Comparison of ENCODE assay signal across 10 cellular contexts in genomic region chr19:50311723-50312635, GRCh38. TPM values are rescaled to one million over a fixed set of nuclear protein-coding genes. Genes with fewer than 3 reads are reported as not detected.
DNase-seq lines count a peak whose midpoint lies in the region; ATAC-seq, FAIRE-seq and TF ChIP-seq lines count a peak whose summit lies in the region.
"Had no signal": no experiment of that assay in that cellular context is flagged by ENCODE, and none has a peak within 500 bp of the region (broad histone marks: within the 10 kb centered on the region; RNA-seq: fewer than 3 reads in every experiment).

No MANE protein-coding gene starts in this region.

- H3K4me1 ChIP-seq in lower lobe of right lung (no peaks in the 10 kb centered on the region), suprapubic skin (peaks cover 25% of the 10 kb centered on the region)

- intact Hi-C loops in lower lobe of right lung (cut with DNase I) = no loop called here

- no peak for TF ChIP-seq EP300 in Ishikawa (IDR thresholded peaks at IDR 0.05; ENCODE audit: borderline replicate concordance)
- no peak for TF ChIP-seq EP300 in suprapubic skin (IDR thresholded peaks at IDR 0.05)

- H3K4me3 ChIP-seq in lower lobe of right lung = no peak overlapping the region
- no peak overlapping the region for H3K4me3 ChIP-seq in suprapubic skin

- ATAC-seq in lower lobe of right lung (peak; percentile 44 to 62), GM21576 (IDR thresholded peaks at IDR 0.05; ENCODE audit: unreplicated experiment) (no peak)

- H3K9me3 ChIP-seq in lower lobe of right lung = no peaks in the 10 kb centered on the region
- no peaks in the 10 kb centered on the region for H3K9me3 ChIP-seq in suprapubic skin

- no peak for TF ChIP-seq RAD21 in Ishikawa (IDR thresholded peaks at IDR 0.05; ENCODE audit: low read depth)

- TF ChIP-seq CTCF in D721Med (IDR thresholded peaks at IDR 0.05; ENCODE audit: insufficient read depth, missing control alignments) (no peak), lower lobe of right lung (IDR thresholded peaks at IDR 0.05) (no peak), suprapubic skin (IDR thresholded peaks at IDR 0.05) (no peak)

- WGBS in suprapubic skin = 5% methylated on average over 36 of the region's 42 CpGs

- H3K27ac ChIP-seq in lower lobe of right lung (no peak overlapping the region), suprapubic skin (no peak overlapping the region)
- H3K27ac ChIP-seq: VCaP had no signal

- DNase-seq in D721Med (ENCODE audit: insufficient read length, low spot score) (peak; percentile 57), SW480 (ENCODE audit: low spot score) (peak; percentile 61), lower lobe of right lung (no peak), suprapubic skin (ENCODE audit: low spot score in 2 of 2) (no peak), activated gamma-delta T cell treated with Interleukin-2 at 50 U/mL for 16 hours (no peak), RPMI8226 (no peak)
- DNase-seq: stimulated activated naive CD4-positive, alpha-beta T cell treated with Interleukin-2 at 50 U/mL for 16 hours had no signal

- no peak for TF ChIP-seq POLR2A in suprapubic skin (IDR thresholded peaks at IDR 0.05)

- peaks cover 47% of the 10 kb centered on the region for H3K27me3 ChIP-seq in lower lobe of right lung (ENCODE audit: low read depth)
- peaks cover 76% of the 10 kb centered on the region for H3K27me3 ChIP-seq in suprapubic skin

- peaks cover under 1% of the 10 kb centered on the region for H3K36me3 ChIP-seq in lower lobe of right lung
- peaks cover 3% of the 10 kb centered on the region for H3K36me3 ChIP-seq in suprapubic skin

- FAIRE-seq in D721Med (lab: Jason Lieb, UNC) = no peak

TF ChIP-seq in Ishikawa, 13 proteins besides CTCF, POLR2A, EP300 and RAD21:
- TF ChIP-seq YY1 (IDR thresholded peaks at IDR 0.05; ENCODE audit: low read depth) (0 out of 2 replicates have a peak, but pooled peaks have one; percentile 36), FOXM1 (IDR thresholded peaks at IDR 0.05; ENCODE audit: borderline replicate concordance, low read depth) (no peak), TEAD4 (IDR thresholded peaks at IDR 0.05) (0 out of 2 replicates have a peak, but pooled peaks have one; percentile 3), TCF12 (IDR thresholded peaks at IDR 0.05; ENCODE audit: low read depth) (0 out of 2 replicates have a peak, but pooled peaks have one; percentile 15), EGR1 (IDR thresholded peaks at IDR 0.05) (no peak), CEBPB (IDR thresholded peaks at IDR 0.05) (no peak), NFIC (IDR thresholded peaks at IDR 0.05) (peak; percentile 35; the same call in 1 of the 2 replicates), MAX (IDR thresholded peaks at IDR 0.05) (peak; percentile 62), REST (IDR thresholded peaks at IDR 0.05; ENCODE audit: low read depth) (no peak), ZBTB7A (IDR thresholded peaks at IDR 0.05; ENCODE audit: low read depth) (peak; percentile 80), TAF1 (IDR thresholded peaks at IDR 0.05; ENCODE audit: low read depth) (no peak), CREB1 (IDR thresholded peaks at IDR 0.05; ENCODE audit: low read depth) (no peak)
- TF ChIP-seq, protein P1, sequence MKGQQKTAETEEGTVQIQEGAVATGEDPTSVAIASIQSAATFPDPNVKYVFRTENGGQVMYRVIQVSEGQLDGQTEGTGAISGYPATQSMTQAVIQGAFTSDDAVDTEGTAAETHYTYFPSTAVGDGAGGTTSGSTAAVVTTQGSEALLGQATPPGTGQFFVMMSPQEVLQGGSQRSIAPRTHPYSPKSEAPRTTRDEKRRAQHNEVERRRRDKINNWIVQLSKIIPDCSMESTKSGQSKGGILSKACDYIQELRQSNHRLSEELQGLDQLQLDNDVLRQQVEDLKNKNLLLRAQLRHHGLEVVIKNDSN (IDR thresholded peaks at IDR 0.05) = 0 out of 2 replicates have a peak, but pooled peaks have one; percentile 17

RNA-seq across cellular contexts. Expression of gene KCNC3, which starts 17.2 kb away (rescaled TPM):
- total RNA-seq in lower lobe of right lung = 11.1 TPM
- total RNA-seq in suprapubic skin = 1 to 10 TPM; 1.5 to 3.1 (median 1.7) TPM

RNA-seq across cellular contexts. Expression of gene NAPSA, which starts 53.5 kb away (rescaled TPM):
- total RNA-seq in lower lobe of right lung = 1,633 TPM
- total RNA-seq in suprapubic skin = 1 to 10 TPM in 3 of 4 donors, not detected in 1; 1.7 to 3.7 (median 3.5) TPM

Comparison
In these comparisons a context has a peak if more than half of its experiments do, and no peak if none do; other contexts are left out.
1. DNase-seq: peak in D721Med (single experiment) and SW480 (single experiment); none in lower lobe of right lung (single experiment), suprapubic skin (0 of 2), activated gamma-delta T cell treated with Interleukin-2 at 50 U/mL for 16 hours (single experiment) and RPMI8226 (single experiment).
2. RNA of gene NAPSA, which starts 53.5 kb away (total RNA-seq): 1,633 TPM in lower lobe of right lung (single experiment); 1.7 to 3.7 TPM in suprapubic skin; every median in the first group is over 100 times any median in the second.